ENCODE assay signal across 13 cellular contexts in genomic region chr18:49846263-49846662, GRCh38. TPM values are rescaled to one million over a fixed set of nuclear protein-coding genes. Genes with fewer than 3 reads are reported as not detected.
A peak's percentile ranks its signal among the peaks of the same experiment; 100 is the strongest.
DNase-seq lines count a peak whose midpoint lies in the region; ATAC-seq and TF ChIP-seq lines count a peak whose summit lies in the region.
"Had no signal": no experiment of that assay in that cellular context is flagged by ENCODE, and none has a peak within 500 bp of the region (broad histone marks: within the 10 kb centered on the region; RNA-seq: fewer than 3 reads in every experiment).

No MANE protein-coding gene starts in this region.

- no peaks in the 10 kb centered on the region for H3K9me3 ChIP-seq in fibroblast of lung (ENCODE audit: control insufficient read depth, insufficient read depth, low read depth, low read length)
- no peaks in the 10 kb centered on the region for H3K9me3 ChIP-seq in aorta (ENCODE audit: control insufficient read depth, low read length)

- no peak for TF ChIP-seq CTCF in fibroblast of lung (conservative IDR thresholded peaks at IDR 0.05 in 1 of 2, IDR thresholded peaks at IDR 0.05 in 1 of 2; ENCODE audit: low read depth in 1 of 2, low read length in 2 of 2)

- no peaks in the 10 kb centered on the region for H3K79me2 ChIP-seq in fibroblast of lung (ENCODE audit: control insufficient read depth, insufficient read depth, low read length)

- ATAC-seq in aorta (ENCODE audit: low FRiP score), result no peak
- ATAC-seq: K562 had no signal

- H3K4me1 ChIP-seq in fibroblast of lung (ENCODE audit: control insufficient read depth, extremely low read depth, insufficient read depth, low read length) (peaks cover 7% of the 10 kb centered on the region), aorta (ENCODE audit: control insufficient read depth in 1 of 2, insufficient read depth in 2 of 2, low read length in 2 of 2) (no peaks in the 10 kb centered on the region)

- DNase-seq in GM03348 (ENCODE audit: low spot score) (peak; percentile 78), NCI-H2171 treated with DMSO at 0.1 percent for 48 hours (lab: John Stamatoyannopoulos, UW) (peak; percentile 32), fibroblast of lung (ENCODE audit: low read depth in 2 of 2) (peak; percentile 52 to 60), non-pigmented ciliary epithelial cell (ENCODE audit: low read depth) (peak; percentile 18), aorta (no peak)
- no peak for DNase-seq in activated naive CD4-positive, alpha-beta T cell treated with anti-CD3 and anti-CD28 coated beads, Interleukin-2, amount 50 U/mL, for 16 hours
- DNase-seq in stimulated activated CD8-positive, alpha-beta memory T cell treated with anti-CD3 and anti-CD28 coated beads, Interleukin-4, amount 100 ng/mL, for 48 hours, result no peak
- DNase-seq: activated B cell treated with CpG ODN at 0.5 μM for 24 hours; activated CD8-positive, alpha-beta memory T cell treated with anti-CD3 and anti-CD28 coated beads, Interleukin-2, amount 50 U/mL, for 48 hours; dorsolateral prefrontal cortex; NCI-H1930 had no signal

- no peak overlapping the region for H3K9ac ChIP-seq in fibroblast of lung (ENCODE audit: insufficient read depth, low read length)

- no peak overlapping the region for H2AFZ ChIP-seq in fibroblast of lung (ENCODE audit: low read length)

- intact Hi-C loops in aorta (cut with DNase I), result no loop called here

- H3K4me3 ChIP-seq in fibroblast of lung (replicated peaks in 1 of 4; ENCODE audit: control extremely low read depth in 1 of 4, insufficient read depth in 1 of 4, low read depth in 3 of 4, low read length in 4 of 4) (no peak overlapping the region), aorta (ENCODE audit: low read length in 2 of 2) (no peak overlapping the region)
- H3K4me3 ChIP-seq: K562, skin epidermis had no signal

- H3K36me3 ChIP-seq in fibroblast of lung (ENCODE audit: control insufficient read depth, insufficient read depth, low read length) (no peaks in the 10 kb centered on the region), aorta (ENCODE audit: control insufficient read depth in 1 of 2, insufficient read depth in 2 of 2, low read length in 1 of 2) (no peaks in the 10 kb centered on the region)

- H3K4me2 ChIP-seq in fibroblast of lung (ENCODE audit: extremely low read depth, insufficient read depth, low read length), result no peak overlapping the region

- 48 to 49% methylated on average over 7 of the region's 7 CpGs for WGBS in aorta, 2 donors

- no peaks in the 10 kb centered on the region for H4K20me1 ChIP-seq in fibroblast of lung (ENCODE audit: control insufficient read depth, extremely low read depth, insufficient read depth, low read length)

- H3K27me3 ChIP-seq in fibroblast of lung (ENCODE audit: control insufficient read depth, insufficient read depth, low read length), result no peaks in the 10 kb centered on the region
- H3K27me3 ChIP-seq in aorta (ENCODE audit: control insufficient read depth in 1 of 2, insufficient read depth in 2 of 2, low read length in 1 of 2), result no peaks in the 10 kb centered on the region

- no peak overlapping the region for H3K27ac ChIP-seq in fibroblast of lung (ENCODE audit: insufficient read depth, low read length)
- no peak overlapping the region for H3K27ac ChIP-seq in aorta (ENCODE audit: low read depth in 1 of 2, low read length in 2 of 2)
- H3K27ac ChIP-seq: dorsolateral prefrontal cortex, skin epidermis had no signal

RNA-seq across cellular contexts. Expression of gene ACAA2, which starts 32.9 kb away (rescaled TPM):
- total RNA-seq in fibroblast of lung, result 38.5 and 51.6 TPM in 2 replicates
- polyA plus RNA-seq in fibroblast of lung, result 21.2 and 27.1 TPM in 2 replicates
- polyA plus RNA-seq in fibroblast of lung (2012), result 28.0 and 30.2 TPM in 2 replicates
- 0.31 and 8.7 TPM in 2 replicates for polyA minus RNA-seq in fibroblast of lung (ENCODE audit: low replicate concordance)
- total RNA-seq in aorta, result 10 to 100 TPM; 37.5 to 39.4 TPM
- polyA plus RNA-seq in aorta, result 100 to 1,000 TPM in 1 of 2 donors, 10 to 100 TPM in 1; 40.2 to 117 TPM

Comparison
In these comparisons a context has a peak if more than half of its experiments do, and no peak if none do; other contexts are left out.
1. DNase-seq: peak in GM03348 (single experiment), NCI-H2171 treated with DMSO at 0.1 percent for 48 hours (single experiment), fibroblast of lung (2 of 2) and non-pigmented ciliary epithelial cell (single experiment); none in activated naive CD4-positive, alpha-beta T cell treated with anti-CD3 and anti-CD28 coated beads, Interleukin-2, amount 50 U/mL, for 16 hours (single experiment), aorta (0 of 2) and stimulated activated CD8-positive, alpha-beta memory T cell treated with anti-CD3 and anti-CD28 coated beads, Interleukin-4, amount 100 ng/mL, for 48 hours (single experiment).